Comparison of ENCODE assay signal across 15 cellular contexts in genomic region chr5:173075137-173075868, GRCh38.
"Had no signal": no experiment of that assay in that cellular context is flagged by ENCODE, and none has a peak within 500 bp of the region (broad histone marks: within the 10 kb centered on the region; RNA-seq: fewer than 3 reads in every experiment).

No MANE protein-coding gene starts in this region.

- H3K4me1 ChIP-seq: left lung had no signal

- H3K27me3 ChIP-seq: left lung, ovary, sigmoid colon, spleen, tibial artery, vagina had no signal

- H3K4me3 ChIP-seq: left lung, mucosa of descending colon, ovary, sigmoid colon, spleen, tibial artery, vagina had no signal

- H3K36me3 ChIP-seq: left lung, ovary, sigmoid colon, tibial artery, vagina had no signal

- H3K27ac ChIP-seq: left lung, ovary, sigmoid colon, spleen, tibial artery, vagina had no signal

- H3K4me3 Mint-ChIP-seq: activated CD4-positive, alpha-beta memory T cell treated with anti-CD3 and anti-CD28 coated beads for 36 hours; activated CD4-positive, alpha-beta T cell treated with anti-CD3 and anti-CD28 coated beads for 36 hours; activated CD8-positive, alpha-beta memory T cell treated with anti-CD3 and anti-CD28 coated beads, Interleukin-2, amount 10 ng/mL, durations not matched to agents 7 days and 5 days; memory B cell had no signal

- H3K27me3 Mint-ChIP-seq: activated CD4-positive, alpha-beta memory T cell treated with anti-CD3 and anti-CD28 coated beads for 36 hours; activated CD4-positive, alpha-beta T cell treated with anti-CD3 and anti-CD28 coated beads for 36 hours; activated CD8-positive, alpha-beta memory T cell treated with anti-CD3 and anti-CD28 coated beads, Interleukin-2, amount 10 ng/mL, durations not matched to agents 7 days and 5 days; memory B cell; naive thymus-derived CD4-positive, alpha-beta T cell had no signal

- H3K9me3 ChIP-seq: left lung, mucosa of descending colon, ovary, sigmoid colon, tibial artery, vagina had no signal

- H3K9me3 Mint-ChIP-seq: activated CD4-positive, alpha-beta memory T cell treated with anti-CD3 and anti-CD28 coated beads for 36 hours had no signal

- ATAC-seq: activated CD4-positive, alpha-beta T cell treated with anti-CD3 and anti-CD28 coated beads for 36 hours; activated CD8-positive, alpha-beta memory T cell treated with anti-CD3 and anti-CD28 coated beads, Interleukin-2, amount 10 ng/mL, durations not matched to agents 7 days and 5 days; left lung; mucosa of descending colon; naive thymus-derived CD4-positive, alpha-beta T cell had no signal

- DNase-seq: activated CD4-positive, alpha-beta memory T cell treated with anti-CD3 and anti-CD28 coated beads for 36 hours; activated CD4-positive, alpha-beta T cell treated with anti-CD3 and anti-CD28 coated beads for 36 hours; activated CD8-positive, alpha-beta memory T cell treated with anti-CD3 and anti-CD28 coated beads, Interleukin-2, amount 10 ng/mL, durations not matched to agents 7 days and 5 days; activated T-cell treated with anti-CD3 and anti-CD28 coated beads, Interleukin-2, amount 50 U/mL, for 48 hours; erythroblast; hippocampal formation; left lung; mucosa of descending colon; naive thymus-derived CD4-positive, alpha-beta T cell; ovary; sigmoid colon; spleen; tibial artery had no signal

- H3K27ac Mint-ChIP-seq: activated CD4-positive, alpha-beta memory T cell treated with anti-CD3 and anti-CD28 coated beads for 36 hours; activated CD4-positive, alpha-beta T cell treated with anti-CD3 and anti-CD28 coated beads for 36 hours; activated CD8-positive, alpha-beta memory T cell treated with anti-CD3 and anti-CD28 coated beads, Interleukin-2, amount 10 ng/mL, durations not matched to agents 7 days and 5 days; memory B cell had no signal
